ENCODE assay signal across 8 cellular contexts in the genomic region with DNA sequence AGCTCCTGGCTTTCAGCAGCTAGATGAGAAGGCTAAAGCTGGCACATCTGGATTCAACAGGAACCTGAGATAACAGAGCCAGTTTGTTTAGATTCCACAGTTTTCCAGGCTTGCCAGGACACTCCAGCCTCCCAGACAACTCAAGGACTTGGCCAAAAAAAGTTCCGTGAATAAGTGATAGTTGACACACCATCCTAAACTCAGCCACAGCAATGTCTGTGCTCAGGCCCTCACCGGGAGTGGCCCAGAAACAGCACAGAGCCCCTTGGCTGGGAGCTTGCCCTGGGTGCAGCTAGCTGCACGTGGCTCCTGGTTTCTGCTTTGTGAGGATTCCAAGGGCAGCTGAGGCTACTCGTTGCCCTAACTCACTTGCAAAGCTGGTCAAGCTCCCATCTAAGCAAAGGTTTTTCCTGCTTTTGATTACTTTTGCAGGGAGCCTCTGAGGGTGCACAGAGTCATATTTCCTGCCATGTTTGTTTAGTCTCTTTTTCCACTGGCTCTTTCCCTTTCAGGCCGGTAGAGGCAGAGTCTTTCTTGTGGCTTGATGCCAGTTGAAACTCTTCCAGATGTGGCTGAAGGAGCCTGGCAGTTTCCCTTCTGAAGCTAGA.
A peak's percentile ranks its signal among the peaks of the same experiment; 100 is the strongest.
DNase-seq lines count a peak whose midpoint lies in the region; ATAC-seq and TF ChIP-seq lines count a peak whose summit lies in the region.

No MANE protein-coding gene starts in this region.

- TF ChIP-seq CTCF in heart left ventricle (IDR thresholded peaks at IDR 0.05): peak; percentile 20 to 71 (median 34)

- no peaks in the 10 kb centered on the region for H3K9me3 ChIP-seq in heart left ventricle

- WGBS in heart left ventricle, 4 donors: 4 to 19% (median 9%) methylated on average over 5 of the region's 5 CpGs

- DNase-seq in H4 (ENCODE audit: low spot score): peak; percentile 82
- peak; percentile 15 for DNase-seq in SHP77 treated with DMSO at 0.1 percent for 48 hours (lab: John Stamatoyannopoulos, UW)
- peak in 3 of 5 donors; percentile 43 to 67 (median 52) for DNase-seq in heart left ventricle
- no peak for DNase-seq in germinal center (ENCODE audit: low spot score)
- no peak for DNase-seq in UCSD-AML1 (lab: John Stamatoyannopoulos, UW; ENCODE audit: unreplicated experiment)
- DNase-seq in SW480 (ENCODE audit: low spot score): no peak
- no peak for DNase-seq in activated naive CD4-positive, alpha-beta T cell treated with anti-CD3 and anti-CD28 coated beads, Interleukin-2, amount 50 U/mL, for 72 hours (ENCODE audit: low spot score in 2 of 2)

- H3K4me3 ChIP-seq in heart left ventricle (no peak overlapping the region), skin epidermis (no peak overlapping the region)

- no peak overlapping the region for H3K27ac Mint-ChIP-seq in activated naive CD4-positive, alpha-beta T cell treated with anti-CD3 and anti-CD28 coated beads, Interleukin-2, amount 50 U/mL, for 72 hours

- intact Hi-C loops in heart left ventricle (cut with DNase I): no loop called here

- H3K27ac ChIP-seq in heart left ventricle (peak overlapping the region in 8 of 12 donors; percentile 3 to 62 (median 21)), skin epidermis (peak overlapping the region in 11 of 21 experiments; percentile 9 to 68 (median 52))

- H3K36me3 ChIP-seq in heart left ventricle: no peaks in the 10 kb centered on the region

- TF ChIP-seq POLR2A in heart left ventricle (IDR thresholded peaks at IDR 0.05): no peak

- H3K9me3 Mint-ChIP-seq in activated naive CD4-positive, alpha-beta T cell treated with anti-CD3 and anti-CD28 coated beads, Interleukin-2, amount 50 U/mL, for 72 hours: no peaks in the 10 kb centered on the region

- no peaks in the 10 kb centered on the region for H3K36me3 Mint-ChIP-seq in activated naive CD4-positive, alpha-beta T cell treated with anti-CD3 and anti-CD28 coated beads, Interleukin-2, amount 50 U/mL, for 72 hours

- peak; percentile 65 to 89 (median 81) for ATAC-seq in heart left ventricle
- no peak for ATAC-seq in activated naive CD4-positive, alpha-beta T cell treated with anti-CD3 and anti-CD28 coated beads, Interleukin-2, amount 50 U/mL, for 72 hours

- peaks cover 0 to 21% (median 12%) of the 10 kb centered on the region in 12 donors for H3K4me1 ChIP-seq in heart left ventricle

- no peaks in the 10 kb centered on the region for H3K27me3 ChIP-seq in heart left ventricle

Comparison
In these comparisons a context has a peak if more than half of its experiments do, and no peak if none do; other contexts are left out.
1. DNase-seq: peak in H4 (single experiment), SHP77 treated with DMSO at 0.1 percent for 48 hours (single experiment) and heart left ventricle (3 of 5); none in germinal center (single experiment), UCSD-AML1 (single experiment), SW480 (single experiment) and activated naive CD4-positive, alpha-beta T cell treated with anti-CD3 and anti-CD28 coated beads, Interleukin-2, amount 50 U/mL, for 72 hours (0 of 2).
2. ATAC-seq: peak in heart left ventricle (4 of 4); none in activated naive CD4-positive, alpha-beta T cell treated with anti-CD3 and anti-CD28 coated beads, Interleukin-2, amount 50 U/mL, for 72 hours (0 of 2).